In the genomic region with DNA sequence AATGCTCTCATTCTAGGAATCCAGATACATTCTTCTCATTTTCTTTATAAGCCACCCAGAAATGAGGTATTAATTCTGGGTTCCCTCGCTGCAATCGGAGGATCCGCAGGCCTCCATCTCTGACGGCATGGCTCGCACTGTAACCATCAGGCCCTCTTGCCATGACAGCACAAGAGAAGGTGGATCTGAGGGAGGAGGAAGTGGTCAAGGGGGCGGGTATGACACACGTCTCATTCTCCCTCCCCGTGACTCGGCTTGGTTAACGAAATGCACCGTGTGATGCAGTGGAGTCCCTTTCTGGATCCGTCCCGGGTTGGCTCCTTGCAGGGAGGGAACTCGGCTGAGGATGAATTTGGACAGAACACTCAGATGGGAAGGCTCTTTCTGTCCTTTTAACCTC, we compare ENCODE assay signal across 19 cellular contexts.
DNase-seq lines count a peak whose midpoint lies in the region; ATAC-seq, FAIRE-seq and TF ChIP-seq lines count a peak whose summit lies in the region.
"Had no signal": no experiment of that assay in that cellular context is flagged by ENCODE, and none has a peak within 500 bp of the region (broad histone marks: within the 10 kb centered on the region; RNA-seq: fewer than 3 reads in every experiment).

No MANE protein-coding gene starts in this region.

- H3F3A ChIP-seq in PC-3 (ENCODE audit: low read length, unreplicated experiment) = no peaks in the 10 kb centered on the region

- no peak overlapping the region for H2AFZ ChIP-seq in PC-3 (ENCODE audit: low read length)

- H3K27me3 ChIP-seq in PC-3 (ENCODE audit: low read length) = no peaks in the 10 kb centered on the region
- H3K27me3 ChIP-seq: BLaER1 had no signal

- no peaks in the 10 kb centered on the region for H3K4me1 ChIP-seq in PC-3 (ENCODE audit: insufficient read depth, low read length)
- H3K4me1 ChIP-seq: Caco-2 had no signal

- no peak overlapping the region for H3K4me3 ChIP-seq in PC-3 (ENCODE audit: low read length)
- H3K4me3 ChIP-seq: BLaER1 had no signal

- H3K9ac ChIP-seq in PC-3 (ENCODE audit: low read length) = no peak overlapping the region
- H3K9ac ChIP-seq: BLaER1 had no signal

- no TSS peak for BruUV-seq in PC-3 (replicated peaks; lab: Mats Ljungman, UMichigan)

- H4K20me1 ChIP-seq in PC-3 (ENCODE audit: low read length) = no peaks in the 10 kb centered on the region
- H4K20me1 ChIP-seq: BLaER1 had no signal

- H3K9me2 ChIP-seq in PC-3 (replicated peaks; ENCODE audit: low read length) = no peaks in the 10 kb centered on the region

- H3K36me3 ChIP-seq in PC-3 (ENCODE audit: low read depth, low read length) = no peaks in the 10 kb centered on the region
- H3K36me3 ChIP-seq: BLaER1 had no signal

- no peak for FAIRE-seq in urothelium cell line (lab: Jason Lieb, UNC)
- FAIRE-seq: GM19239 had no signal

- no peak overlapping the region for H3K27ac ChIP-seq in PC-3 (ENCODE audit: low read length)
- H3K27ac ChIP-seq: BLaER1 had no signal

- no peaks in the 10 kb centered on the region for H3K9me3 ChIP-seq in PC-3 (ENCODE audit: low read length)
- H3K9me3 ChIP-seq: BLaER1, Caco-2 had no signal

- H3K36me3 Mint-ChIP-seq in activated CD4-positive, alpha-beta T cell treated with anti-CD3 and anti-CD28 coated beads for 36 hours (ENCODE audit: low read depth) = no peaks in the 10 kb centered on the region
- H3K36me3 Mint-ChIP-seq: CD8-positive, alpha-beta memory T cell had no signal

- POLR2A ChIA-PET in activated CD4-positive, alpha-beta T cell treated with anti-CD3 and anti-CD28 coated beads for 36 hours (lab: Charles Lee) = no interaction called here
- POLR2A ChIA-PET in PC-3 (lab: Charles Lee; ENCODE audit: unreplicated experiment) = no interaction called here

- intact Hi-C loops in activated CD4-positive, alpha-beta T cell treated with anti-CD3 and anti-CD28 coated beads for 36 hours (cut with DNase I, micrococcal nuclease) = no loop called here
- intact Hi-C loops in PC-3 (cut with micrococcal nuclease) = no loop called here

- ATAC-seq in activated CD4-positive, alpha-beta T cell treated with anti-CD3 and anti-CD28 coated beads for 36 hours = no peak
- peak; percentile 37 for ATAC-seq in stimulated activated naive CD8-positive, alpha-beta T cell treated with anti-CD3 and anti-CD28 coated beads, Interleukin-15, amount 100 ng/mL, for 72 hours
- ATAC-seq in stimulated activated naive CD8-positive, alpha-beta T cell treated with anti-CD3 and anti-CD28 coated beads, Interleukin-15, Interleukin-2, amounts not matched to agents 100 U/mL and 50 U/mL, for 24 hours = no peak
- ATAC-seq in PC-3 = no peak

- H3K79me2 ChIP-seq in PC-3 (ENCODE audit: low read length) = no peaks in the 10 kb centered on the region

- no peak overlapping the region for H3K4me2 ChIP-seq in PC-3 (ENCODE audit: low read length)
- H3K4me2 ChIP-seq: BLaER1 had no signal

- no peak for TF ChIP-seq CTCF in PC-3 (conservative IDR thresholded peaks at IDR 0.05; ENCODE audit: low read depth, low read length)

- H3K27ac Mint-ChIP-seq in activated CD4-positive, alpha-beta T cell treated with anti-CD3 and anti-CD28 coated beads for 36 hours = no peak overlapping the region
- H3K27ac Mint-ChIP-seq in stimulated activated naive CD8-positive, alpha-beta T cell treated with anti-CD3 and anti-CD28 coated beads, Interleukin-15, amount 100 ng/mL, for 72 hours = no peak overlapping the region
- H3K27ac Mint-ChIP-seq: CD8-positive, alpha-beta memory T cell; HFFc6 had no signal

- peak; percentile 18 for DNase-seq in activated CD4-positive, alpha-beta T cell treated with anti-CD3 and anti-CD28 coated beads for 36 hours
- DNase-seq in activated CD4-positive, alpha-beta T cell treated with anti-CD3 and anti-CD28 coated beads, Interleukin-2, amount 50 U/mL, for 4 hours = no peak
- no peak for DNase-seq in stimulated activated naive CD8-positive, alpha-beta T cell treated with anti-CD3 and anti-CD28 coated beads, Interleukin-15, amount 100 ng/mL, for 72 hours
- DNase-seq in stimulated activated naive CD8-positive, alpha-beta T cell treated with anti-CD3 and anti-CD28 coated beads, Interleukin-15, Interleukin-2, amounts not matched to agents 100 U/mL and 50 U/mL, for 24 hours = no peak
- DNase-seq in mesenteric fat pad (ENCODE audit: low spot score) (peak; percentile 64), urothelium cell line (ENCODE audit: low spot score) (peak; percentile 8), NCI-H510A (lab: John Stamatoyannopoulos, UW) (no peak), PC-3 (no peak)
- DNase-seq: 8988T; AML-193; Caco-2; CD8-positive, alpha-beta memory T cell; DND-41; GF-D8; GOT3; HCEC 1CT; HFFc6 had no signal

- no peaks in the 10 kb centered on the region for H3K27me3 Mint-ChIP-seq in activated CD4-positive, alpha-beta T cell treated with anti-CD3 and anti-CD28 coated beads for 36 hours
- peaks cover 7% of the 10 kb centered on the region for H3K27me3 Mint-ChIP-seq in stimulated activated naive CD8-positive, alpha-beta T cell treated with anti-CD3 and anti-CD28 coated beads, Interleukin-15, amount 100 ng/mL, for 72 hours
- H3K27me3 Mint-ChIP-seq: CD8-positive, alpha-beta memory T cell had no signal

- no peaks in the 10 kb centered on the region for H3K4me1 Mint-ChIP-seq in activated CD4-positive, alpha-beta T cell treated with anti-CD3 and anti-CD28 coated beads for 36 hours
- no peaks in the 10 kb centered on the region for H3K4me1 Mint-ChIP-seq in stimulated activated naive CD8-positive, alpha-beta T cell treated with anti-CD3 and anti-CD28 coated beads, Interleukin-15, amount 100 ng/mL, for 72 hours
- H3K4me1 Mint-ChIP-seq: CD8-positive, alpha-beta memory T cell had no signal

- CTCF ChIA-PET in activated CD4-positive, alpha-beta T cell treated with anti-CD3 and anti-CD28 coated beads for 36 hours (lab: Charles Lee) = no interaction called here
- CTCF ChIA-PET in PC-3 (lab: Charles Lee) = no interaction called here

- H3K9me3 Mint-ChIP-seq in activated CD4-positive, alpha-beta T cell treated with anti-CD3 and anti-CD28 coated beads for 36 hours (ENCODE audit: low read depth) = no peaks in the 10 kb centered on the region
- no peaks in the 10 kb centered on the region for H3K9me3 Mint-ChIP-seq in stimulated activated naive CD8-positive, alpha-beta T cell treated with anti-CD3 and anti-CD28 coated beads, Interleukin-15, amount 100 ng/mL, for 72 hours

- H3K4me3 Mint-ChIP-seq in activated CD4-positive, alpha-beta T cell treated with anti-CD3 and anti-CD28 coated beads for 36 hours = no peak overlapping the region
- H3K4me3 Mint-ChIP-seq in stimulated activated naive CD8-positive, alpha-beta T cell treated with anti-CD3 and anti-CD28 coated beads, Interleukin-15, amount 100 ng/mL, for 72 hours = no peak overlapping the region
- H3K4me3 Mint-ChIP-seq: CD8-positive, alpha-beta memory T cell; HFFc6 had no signal

Comparison
In these comparisons a context has a peak if more than half of its experiments do, and no peak if none do; other contexts are left out.
1. DNase-seq: peak in activated CD4-positive, alpha-beta T cell treated with anti-CD3 and anti-CD28 coated beads for 36 hours (single experiment), mesenteric fat pad (single experiment) and urothelium cell line (single experiment); none in activated CD4-positive, alpha-beta T cell treated with anti-CD3 and anti-CD28 coated beads, Interleukin-2, amount 50 U/mL, for 4 hours (0 of 2), stimulated activated naive CD8-positive, alpha-beta T cell treated with anti-CD3 and anti-CD28 coated beads, Interleukin-15, amount 100 ng/mL, for 72 hours (0 of 2), stimulated activated naive CD8-positive, alpha-beta T cell treated with anti-CD3 and anti-CD28 coated beads, Interleukin-15, Interleukin-2, amounts not matched to agents 100 U/mL and 50 U/mL, for 24 hours (single experiment), NCI-H510A (single experiment) and PC-3 (single experiment).